ENCODE assay signal across 8 cellular contexts in genomic region chr7:140176811-140177702, GRCh38. TPM values are rescaled to one million over a fixed set of nuclear protein-coding genes. Genes with fewer than 3 reads are reported as not detected.
DNase-seq lines count a peak whose midpoint lies in the region; ATAC-seq lines count a peak whose summit lies in the region.

A gene with protein sequence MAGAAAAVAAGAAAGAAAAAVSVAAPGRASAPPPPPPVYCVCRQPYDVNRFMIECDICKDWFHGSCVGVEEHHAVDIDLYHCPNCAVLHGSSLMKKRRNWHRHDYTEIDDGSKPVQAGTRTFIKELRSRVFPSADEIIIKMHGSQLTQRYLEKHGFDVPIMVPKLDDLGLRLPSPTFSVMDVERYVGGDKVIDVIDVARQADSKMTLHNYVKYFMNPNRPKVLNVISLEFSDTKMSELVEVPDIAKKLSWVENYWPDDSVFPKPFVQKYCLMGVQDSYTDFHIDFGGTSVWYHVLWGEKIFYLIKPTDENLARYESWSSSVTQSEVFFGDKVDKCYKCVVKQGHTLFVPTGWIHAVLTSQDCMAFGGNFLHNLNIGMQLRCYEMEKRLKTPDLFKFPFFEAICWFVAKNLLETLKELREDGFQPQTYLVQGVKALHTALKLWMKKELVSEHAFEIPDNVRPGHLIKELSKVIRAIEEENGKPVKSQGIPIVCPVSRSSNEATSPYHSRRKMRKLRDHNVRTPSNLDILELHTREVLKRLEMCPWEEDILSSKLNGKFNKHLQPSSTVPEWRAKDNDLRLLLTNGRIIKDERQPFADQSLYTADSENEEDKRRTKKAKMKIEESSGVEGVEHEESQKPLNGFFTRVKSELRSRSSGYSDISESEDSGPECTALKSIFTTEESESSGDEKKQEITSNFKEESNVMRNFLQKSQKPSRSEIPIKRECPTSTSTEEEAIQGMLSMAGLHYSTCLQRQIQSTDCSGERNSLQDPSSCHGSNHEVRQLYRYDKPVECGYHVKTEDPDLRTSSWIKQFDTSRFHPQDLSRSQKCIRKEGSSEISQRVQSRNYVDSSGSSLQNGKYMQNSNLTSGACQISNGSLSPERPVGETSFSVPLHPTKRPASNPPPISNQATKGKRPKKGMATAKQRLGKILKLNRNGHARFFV (minus strand): TSS chr7:140176983. CDS start chr7:140176937, 46 bp downstream.

- peak within 1 kb of the TSS; percentile 95 for H3K4me3 ChIP-seq in naive thymus-derived CD4-positive, alpha-beta T cell (ENCODE audit: low read length)

- DNase-seq in DMS153 (lab: John Stamatoyannopoulos, UW): peak; percentile 73
- peak; percentile 96 for DNase-seq in RKO (ENCODE audit: low spot score)
- DNase-seq in activated T-helper 1 cell treated with anti-CD3 and anti-CD28 coated beads, Interleukin-12 subunit alpha, Interleukin-12 subunit beta, Interleukin-2, Interleukin-4 antibody, amounts not matched to agents 30 ng/mL and 10 ng/mL and 1 ng/mL, durations not matched to agents 14 hours and 24 hours and 36 hours (ENCODE audit: low spot score): peak; percentile 89
- DNase-seq in fibroblast of gingiva (ENCODE audit: low read depth): peak; percentile 96
- DNase-seq in naive thymus-derived CD4-positive, alpha-beta T cell: peak; percentile 87 to 95 (median 93)
- DNase-seq in stimulated activated CD8-positive, alpha-beta memory T cell treated with anti-CD3 and anti-CD28 coated beads, Interleukin-7, amount 100 ng/mL, for 48 hours (ENCODE audit: extremely low read depth in 1 of 2, low read depth in 1 of 2): peak; percentile 77 to 83

- no peaks in the 10 kb centered on the region for H3K36me3 ChIP-seq in KOPT-K1 (ENCODE audit: insufficient read depth, low read length)
- H3K36me3 ChIP-seq in naive thymus-derived CD4-positive, alpha-beta T cell (ENCODE audit: control insufficient read depth in 2 of 3, insufficient read depth in 3 of 3, low read length in 3 of 3): peaks cover 0 to 4% (median 0%) of the 10 kb centered on the region in 3 experiments

- H3K9me3 Mint-ChIP-seq in activated T-helper 1 cell treated with anti-CD3 and anti-CD28 coated beads, Interleukin-12 subunit alpha, Interleukin-12 subunit beta, Interleukin-2, Interleukin-4 antibody, amounts not matched to agents 30 ng/mL and 10 ng/mL and 1 ng/mL, durations not matched to agents 14 hours and 24 hours and 36 hours: peaks cover 8% of the 10 kb centered on the region
- peaks cover 0 to 8% (median 0%) of the 10 kb centered on the region in 11 donors for H3K9me3 Mint-ChIP-seq in naive thymus-derived CD4-positive, alpha-beta T cell

- POLR2A ChIA-PET in naive thymus-derived CD4-positive, alpha-beta T cell (lab: Charles Lee): interaction anchor here (0.6 to 11.2 kb wide), 25 partner anchors 8 to 817 kb away, joined by 3 to 409 read pairs (median 4); partner anchors contain the start of genes LUC7L2 and PARP12

- peak; percentile 67 for ATAC-seq in GM21723 (IDR thresholded peaks at IDR 0.05; ENCODE audit: unreplicated experiment)
- peak; percentile 84 for ATAC-seq in naive thymus-derived CD4-positive, alpha-beta T cell

- H3K36me3 Mint-ChIP-seq in activated T-helper 1 cell treated with anti-CD3 and anti-CD28 coated beads, Interleukin-12 subunit alpha, Interleukin-12 subunit beta, Interleukin-2, Interleukin-4 antibody, amounts not matched to agents 30 ng/mL and 10 ng/mL and 1 ng/mL, durations not matched to agents 14 hours and 24 hours and 36 hours (ENCODE audit: low read depth): peaks cover 19% of the 10 kb centered on the region
- peaks cover 0 to 14% (median 6%) of the 10 kb centered on the region in 5 donors for H3K36me3 Mint-ChIP-seq in naive thymus-derived CD4-positive, alpha-beta T cell

- H3K27me3 ChIP-seq in naive thymus-derived CD4-positive, alpha-beta T cell (ENCODE audit: control insufficient read depth in 2 of 2, insufficient read depth in 2 of 2, low read length in 2 of 2): no peaks in the 10 kb centered on the region

- CTCF ChIA-PET in naive thymus-derived CD4-positive, alpha-beta T cell (lab: Charles Lee): interaction anchor here (0.6 to 2.4 kb wide), 6 partner anchors 30 to 297 kb away, joined by 3 to 12 read pairs (median 4); no protein-coding TSS in a partner anchor

- H3K9me3 ChIP-seq in KOPT-K1 (ENCODE audit: insufficient read depth, low read length, poor library complexity, severe bottlenecking): no peaks in the 10 kb centered on the region
- no peaks in the 10 kb centered on the region for H3K9me3 ChIP-seq in naive thymus-derived CD4-positive, alpha-beta T cell (ENCODE audit: control insufficient read depth in 2 of 3, low read length in 3 of 3)

- peaks cover 42% of the 10 kb centered on the region for H3K4me1 Mint-ChIP-seq in activated T-helper 1 cell treated with anti-CD3 and anti-CD28 coated beads, Interleukin-12 subunit alpha, Interleukin-12 subunit beta, Interleukin-2, Interleukin-4 antibody, amounts not matched to agents 30 ng/mL and 10 ng/mL and 1 ng/mL, durations not matched to agents 14 hours and 24 hours and 36 hours (ENCODE audit: low read depth)
- H3K4me1 Mint-ChIP-seq in naive thymus-derived CD4-positive, alpha-beta T cell: peaks cover 17 to 46% (median 39%) of the 10 kb centered on the region in 7 donors

- H3K4me3 Mint-ChIP-seq in activated T-helper 1 cell treated with anti-CD3 and anti-CD28 coated beads, Interleukin-12 subunit alpha, Interleukin-12 subunit beta, Interleukin-2, Interleukin-4 antibody, amounts not matched to agents 30 ng/mL and 10 ng/mL and 1 ng/mL, durations not matched to agents 14 hours and 24 hours and 36 hours: peak within 1 kb of the TSS; percentile 94
- peak within 1 kb of the TSS; percentile 81 to 99 (median 94) for H3K4me3 Mint-ChIP-seq in naive thymus-derived CD4-positive, alpha-beta T cell

- peaks cover 18% of the 10 kb centered on the region for H3K27me3 Mint-ChIP-seq in activated T-helper 1 cell treated with anti-CD3 and anti-CD28 coated beads, Interleukin-12 subunit alpha, Interleukin-12 subunit beta, Interleukin-2, Interleukin-4 antibody, amounts not matched to agents 30 ng/mL and 10 ng/mL and 1 ng/mL, durations not matched to agents 14 hours and 24 hours and 36 hours (ENCODE audit: insufficient read depth)
- H3K27me3 Mint-ChIP-seq in naive thymus-derived CD4-positive, alpha-beta T cell: peaks cover 0 to 20% (median 0%) of the 10 kb centered on the region in 5 donors

- peaks cover 19 to 20% of the 10 kb centered on the region in 2 donors for H3K4me1 ChIP-seq in naive thymus-derived CD4-positive, alpha-beta T cell (ENCODE audit: control insufficient read depth in 2 of 2, insufficient read depth in 2 of 2, low read length in 2 of 2)

- H3K27ac ChIP-seq in KOPT-K1 (ENCODE audit: low read depth, low read length, poor library complexity, severe bottlenecking): peak within 1 kb of the TSS; percentile 59
- peak within 1 kb of the TSS; percentile 92 for H3K27ac ChIP-seq in naive thymus-derived CD4-positive, alpha-beta T cell (ENCODE audit: low read depth, low read length)

- H3K27ac Mint-ChIP-seq in activated T-helper 1 cell treated with anti-CD3 and anti-CD28 coated beads, Interleukin-12 subunit alpha, Interleukin-12 subunit beta, Interleukin-2, Interleukin-4 antibody, amounts not matched to agents 30 ng/mL and 10 ng/mL and 1 ng/mL, durations not matched to agents 14 hours and 24 hours and 36 hours: peak within 1 kb of the TSS; percentile 86
- peak within 1 kb of the TSS; percentile 81 to 98 (median 93) for H3K27ac Mint-ChIP-seq in naive thymus-derived CD4-positive, alpha-beta T cell

- intact Hi-C loops in activated T-helper 1 cell treated with anti-CD3 and anti-CD28 coated beads, Interleukin-12 subunit alpha, Interleukin-12 subunit beta, Interleukin-2, Interleukin-4 antibody, amounts not matched to agents 30 ng/mL and 10 ng/mL and 1 ng/mL, durations not matched to agents 14 hours and 24 hours and 36 hours (cut with micrococcal nuclease): loop anchor here (5.0 kb wide), 3 partner anchors 400 to 835 kb away; partner anchors contain the start of genes FMC1, HIPK2 and LUC7L2
- intact Hi-C loops in naive thymus-derived CD4-positive, alpha-beta T cell (cut with micrococcal nuclease): loop anchor here (1.0 to 10.0 kb wide), 5 partner anchors 8 to 837 kb away; partner anchors contain the start of gene HIPK2 (in 2 of the 2)

RNA-seq across cellular contexts. Expression of the gene that starts here (rescaled TPM):
- 24.7 and 28.1 TPM in 2 replicates for total RNA-seq in activated T-helper 1 cell treated with anti-CD3 and anti-CD28 coated beads, Interleukin-12 subunit alpha, Interleukin-12 subunit beta, Interleukin-2, Interleukin-4 antibody, amounts not matched to agents 30 ng/mL and 10 ng/mL and 1 ng/mL, durations not matched to agents 14 hours and 24 hours and 36 hours
- total RNA-seq in naive thymus-derived CD4-positive, alpha-beta T cell: 10 to 100 TPM; 24.0 to 62.5 (median 50.3) TPM
- polyA plus RNA-seq in naive thymus-derived CD4-positive, alpha-beta T cell: 1 to 10 TPM; 5.4 to 6.0 TPM

Comparison
In these comparisons a context has a peak if more than half of its experiments do, and no peak if none do; other contexts are left out.
1. Peak in every context shown above with its lines: DNase-seq, ATAC-seq, H3K4me3 ChIP-seq and H3K27ac ChIP-seq.